In the genomic region with DNA sequence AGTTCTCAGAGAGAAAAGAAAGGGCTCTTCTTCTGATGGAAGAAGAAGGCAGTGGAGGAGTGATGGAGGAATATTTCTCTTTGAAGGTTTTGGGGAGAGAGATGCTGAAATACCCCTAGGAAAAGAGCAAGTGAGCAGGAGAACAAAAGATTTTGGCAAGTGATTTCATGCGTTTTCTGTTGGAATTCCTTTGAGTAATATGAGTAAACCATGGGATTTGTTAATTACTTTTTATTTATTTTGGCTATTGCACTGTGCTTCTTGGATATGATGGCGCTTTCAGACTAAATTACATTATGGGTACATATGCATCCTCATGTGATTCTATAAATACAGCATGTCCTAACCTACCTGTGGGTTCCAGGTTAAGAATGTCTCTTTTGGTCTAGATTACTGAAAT, we compare ENCODE assay signal across 33 cellular contexts.
"Had no signal": no experiment of that assay in that cellular context is flagged by ENCODE, and none has a peak within 500 bp of the region (broad histone marks: within the 10 kb centered on the region; RNA-seq: fewer than 3 reads in every experiment).

No MANE protein-coding gene starts in this region.

- H3K4me2 ChIP-seq: KMS-11, PC-9 had no signal

- DNase-seq: activated B cell treated with CpG ODN at 0.5 μM for 24 hours; activated CD4-positive, alpha-beta memory T cell treated with anti-CD3 and anti-CD28 coated beads for 36 hours; activated CD4-positive, alpha-beta T cell treated with anti-CD3 and anti-CD28 coated beads for 4 hours; activated CD4-positive, alpha-beta T cell treated with anti-CD3 and anti-CD28 coated beads, Interleukin-2, amount 50 U/mL, for 1 hour; activated CD4-positive, CD25-positive, alpha-beta regulatory T cell treated with anti-CD3 and anti-CD28 coated beads, Interleukin-2, amount 50 U/mL, for 72 hours; activated CD8-positive, alpha-beta memory T cell treated with anti-CD3 and anti-CD28 coated beads, Interleukin-2, amount 50 U/mL, for 4 hours; activated effector memory CD4-positive, alpha-beta T cell treated with Interleukin-2 at 50 U/mL for 16 hours; activated naive CD4-positive, alpha-beta T cell treated with anti-CD3 and anti-CD28 coated beads, Interleukin-2, amount 10 ng/mL, durations not matched to agents 7 days and 5 days; activated naive CD8-positive, alpha-beta T cell treated with anti-CD3 and anti-CD28 coated beads, Interleukin-2, amount 50 U/mL, for 24 hours; activated T-cell treated with anti-CD3 and anti-CD28 coated beads for 4 hours; activated T-cell treated with anti-CD3 and anti-CD28 coated beads, Interleukin-2, amount 50 U/mL, for 4 hours; amniotic stem cell; aorta; NCI-H1092 treated with DMSO at 0.1 percent for 48 hours; NCI-H1417; NCI-H146; NCI-H187; NCI-H2029 treated with DMSO at 0.1 percent for 48 hours; NCI-H2107; NCI-H2171; NCI-H510A; NCI-H526; NCI-H748 treated with DMSO at 0.1 percent for 48 hours; NK-92 treated with Interleukin-12 subunit alpha and Interleukin-12 subunit beta, amount 100 ng/mL, for 24 hours; PC-9; SW 1271; T-helper 1 cell; T-helper 2 cell; T-helper 9 cell had no signal

- H2AFZ ChIP-seq: PC-9 had no signal

- ATAC-seq: activated naive CD8-positive, alpha-beta T cell treated with anti-CD3 and anti-CD28 coated beads, Interleukin-2, amount 50 U/mL, for 24 hours; activated T-cell treated with anti-CD3 and anti-CD28 coated beads, Interleukin-2, amount 50 U/mL, for 4 hours; Right ventricle myocardium inferior had no signal

- H3K9ac ChIP-seq: KMS-11 had no signal

- H3K4me3 ChIP-seq: PC-9 had no signal

- H3K27ac ChIP-seq: KMS-11, PC-9, RWPE1, VCaP had no signal
